Comparison of ENCODE assay signal across 9 cellular contexts in genomic region chr10:63700209-63700934, GRCh38.
DNase-seq lines count a peak whose midpoint lies in the region; ATAC-seq and TF ChIP-seq lines count a peak whose summit lies in the region.
"Had no signal": no experiment of that assay in that cellular context is flagged by ENCODE, and none has a peak within 500 bp of the region (broad histone marks: within the 10 kb centered on the region; RNA-seq: fewer than 3 reads in every experiment).

No MANE protein-coding gene starts in this region.

- H3K4me3 ChIP-seq in SK-N-MC (peak overlapping the region; percentile 28; the same call in 1 of the 2 replicates), foreskin fibroblast (ENCODE audit: low read depth in 1 of 2, low read length in 2 of 2) (no peak overlapping the region)

- no peak overlapping the region for H3K9ac ChIP-seq in SK-N-MC (ENCODE audit: insufficient read length)

- H3K27ac ChIP-seq in SK-N-MC, result peak overlapping the region; percentile 54; the same call in 1 of the 2 replicates

- H3K36me3 ChIP-seq in SK-N-MC (ENCODE audit: insufficient read depth, low read length), result no peaks in the 10 kb centered on the region

- no peak for TF ChIP-seq CTCF in foreskin fibroblast (IDR thresholded peaks at IDR 0.05; ENCODE audit: low read depth, low read length)

- no peak for ATAC-seq in GM19452 (IDR thresholded peaks at IDR 0.05; ENCODE audit: unreplicated experiment)

- H3K9me3 ChIP-seq in SK-N-MC (ENCODE audit: low read depth, low read length), result no peaks in the 10 kb centered on the region

- DNase-seq in NCI-H2029 treated with DMSO at 0.1 percent for 48 hours (lab: John Stamatoyannopoulos, UW), result peak; percentile 2
- DNase-seq in NCI-H2029 (lab: John Stamatoyannopoulos, UW), result no peak
- DNase-seq in SK-N-MC (ENCODE audit: low read depth, low spot score), result no peak
- peak; percentile 97 to 98 for DNase-seq in foreskin fibroblast
- DNase-seq in stimulated activated CD4-positive, alpha-beta T cell treated with anti-CD3 and anti-CD28 coated beads, Interleukin-2, amount 100 ng/mL, for 48 hours, result peak; percentile 15 to 24
- DNase-seq in NCI-H187 (lab: John Stamatoyannopoulos, UW), result no peak
- DNase-seq in cortex of kidney (lab: John Stamatoyannopoulos, UW), result no peak
- DNase-seq: DND-41 had no signal

Comparison
In these comparisons a context has a peak if more than half of its experiments do, and no peak if none do; other contexts are left out.
1. DNase-seq: peak in NCI-H2029 treated with DMSO at 0.1 percent for 48 hours (single experiment), foreskin fibroblast (2 of 2) and stimulated activated CD4-positive, alpha-beta T cell treated with anti-CD3 and anti-CD28 coated beads, Interleukin-2, amount 100 ng/mL, for 48 hours (2 of 2); none in NCI-H2029 (single experiment), SK-N-MC (single experiment), NCI-H187 (0 of 2) and cortex of kidney (single experiment).